4 cellular contexts compared by ENCODE assay signal in the genomic region with DNA sequence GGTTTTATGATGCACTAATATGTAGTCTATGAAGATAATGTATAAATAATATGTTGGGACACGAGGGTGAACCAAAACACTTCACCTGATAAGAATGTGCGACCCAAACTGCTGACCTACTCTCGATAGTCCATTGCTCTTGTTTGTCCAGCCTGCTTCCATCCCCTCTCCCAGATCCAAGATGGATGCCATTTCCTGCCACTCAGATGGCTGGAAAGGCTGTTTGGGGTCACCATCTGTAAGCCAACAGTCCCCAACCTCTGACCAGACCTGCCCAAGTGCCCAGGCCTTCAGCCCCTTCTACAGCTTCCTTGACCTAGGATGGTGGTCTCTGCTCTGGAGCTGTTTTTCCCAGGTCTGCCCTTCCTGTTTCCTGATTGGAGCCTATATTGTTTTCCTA.
TF ChIP-seq lines count a peak whose summit lies in the region.

No MANE protein-coding gene starts in this region.

TF ChIP-seq in GM23338, 12 proteins besides CTCF, POLR2A, EP300 and RAD21 (continues in another document):
- TF ChIP-seq, protein P1, sequence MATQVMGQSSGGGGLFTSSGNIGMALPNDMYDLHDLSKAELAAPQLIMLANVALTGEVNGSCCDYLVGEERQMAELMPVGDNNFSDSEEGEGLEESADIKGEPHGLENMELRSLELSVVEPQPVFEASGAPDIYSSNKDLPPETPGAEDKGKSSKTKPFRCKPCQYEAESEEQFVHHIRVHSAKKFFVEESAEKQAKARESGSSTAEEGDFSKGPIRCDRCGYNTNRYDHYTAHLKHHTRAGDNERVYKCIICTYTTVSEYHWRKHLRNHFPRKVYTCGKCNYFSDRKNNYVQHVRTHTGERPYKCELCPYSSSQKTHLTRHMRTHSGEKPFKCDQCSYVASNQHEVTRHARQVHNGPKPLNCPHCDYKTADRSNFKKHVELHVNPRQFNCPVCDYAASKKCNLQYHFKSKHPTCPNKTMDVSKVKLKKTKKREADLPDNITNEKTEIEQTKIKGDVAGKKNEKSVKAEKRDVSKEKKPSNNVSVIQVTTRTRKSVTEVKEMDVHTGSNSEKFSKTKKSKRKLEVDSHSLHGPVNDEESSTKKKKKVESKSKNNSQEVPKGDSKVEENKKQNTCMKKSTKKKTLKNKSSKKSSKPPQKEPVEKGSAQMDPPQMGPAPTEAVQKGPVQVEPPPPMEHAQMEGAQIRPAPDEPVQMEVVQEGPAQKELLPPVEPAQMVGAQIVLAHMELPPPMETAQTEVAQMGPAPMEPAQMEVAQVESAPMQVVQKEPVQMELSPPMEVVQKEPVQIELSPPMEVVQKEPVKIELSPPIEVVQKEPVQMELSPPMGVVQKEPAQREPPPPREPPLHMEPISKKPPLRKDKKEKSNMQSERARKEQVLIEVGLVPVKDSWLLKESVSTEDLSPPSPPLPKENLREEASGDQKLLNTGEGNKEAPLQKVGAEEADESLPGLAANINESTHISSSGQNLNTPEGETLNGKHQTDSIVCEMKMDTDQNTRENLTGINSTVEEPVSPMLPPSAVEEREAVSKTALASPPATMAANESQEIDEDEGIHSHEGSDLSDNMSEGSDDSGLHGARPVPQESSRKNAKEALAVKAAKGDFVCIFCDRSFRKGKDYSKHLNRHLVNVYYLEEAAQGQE (IDR thresholded peaks at IDR 0.05; ENCODE audit: unreplicated experiment) = no peak
- no peak for TF ChIP-seq JUNB (IDR thresholded peaks at IDR 0.05; ENCODE audit: unreplicated experiment)
- no peak for TF ChIP-seq EZH2phosphoT487 (IDR thresholded peaks at IDR 0.05; ENCODE audit: unreplicated experiment)
- TF ChIP-seq, protein P2, sequence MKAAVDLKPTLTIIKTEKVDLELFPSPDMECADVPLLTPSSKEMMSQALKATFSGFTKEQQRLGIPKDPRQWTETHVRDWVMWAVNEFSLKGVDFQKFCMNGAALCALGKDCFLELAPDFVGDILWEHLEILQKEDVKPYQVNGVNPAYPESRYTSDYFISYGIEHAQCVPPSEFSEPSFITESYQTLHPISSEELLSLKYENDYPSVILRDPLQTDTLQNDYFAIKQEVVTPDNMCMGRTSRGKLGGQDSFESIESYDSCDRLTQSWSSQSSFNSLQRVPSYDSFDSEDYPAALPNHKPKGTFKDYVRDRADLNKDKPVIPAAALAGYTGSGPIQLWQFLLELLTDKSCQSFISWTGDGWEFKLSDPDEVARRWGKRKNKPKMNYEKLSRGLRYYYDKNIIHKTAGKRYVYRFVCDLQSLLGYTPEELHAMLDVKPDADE (IDR thresholded peaks at IDR 0.05) = no peak
- TF ChIP-seq EZH2 (IDR thresholded peaks at IDR 0.05; ENCODE audit: low read depth, unreplicated experiment) = no peak
- no peak for TF ChIP-seq CREB1 (CRISPR knock-in tag; IDR thresholded peaks at IDR 0.05; ENCODE audit: low read depth)

TF ChIP-seq in HCT116, 20 proteins besides CTCF, POLR2A, EP300 and RAD21 (continues in another document):
- TF ChIP-seq, protein P1 (IDR thresholded peaks at IDR 0.05; ENCODE audit: low read depth) = no peak
- TF ChIP-seq EZH2 (IDR thresholded peaks at IDR 0.05) (no peak), SRF (IDR thresholded peaks at IDR 0.05; ENCODE audit: low read depth) (no peak), FOSL1 (IDR thresholded peaks at IDR 0.05; ENCODE audit: low read depth) (no peak), SIN3A (IDR thresholded peaks at IDR 0.05; ENCODE audit: low read depth) (no peak), ZNF274 (IDR thresholded peaks at IDR 0.05; ENCODE audit: low read depth, low read length) (no peak)
- TF ChIP-seq, protein P3, sequence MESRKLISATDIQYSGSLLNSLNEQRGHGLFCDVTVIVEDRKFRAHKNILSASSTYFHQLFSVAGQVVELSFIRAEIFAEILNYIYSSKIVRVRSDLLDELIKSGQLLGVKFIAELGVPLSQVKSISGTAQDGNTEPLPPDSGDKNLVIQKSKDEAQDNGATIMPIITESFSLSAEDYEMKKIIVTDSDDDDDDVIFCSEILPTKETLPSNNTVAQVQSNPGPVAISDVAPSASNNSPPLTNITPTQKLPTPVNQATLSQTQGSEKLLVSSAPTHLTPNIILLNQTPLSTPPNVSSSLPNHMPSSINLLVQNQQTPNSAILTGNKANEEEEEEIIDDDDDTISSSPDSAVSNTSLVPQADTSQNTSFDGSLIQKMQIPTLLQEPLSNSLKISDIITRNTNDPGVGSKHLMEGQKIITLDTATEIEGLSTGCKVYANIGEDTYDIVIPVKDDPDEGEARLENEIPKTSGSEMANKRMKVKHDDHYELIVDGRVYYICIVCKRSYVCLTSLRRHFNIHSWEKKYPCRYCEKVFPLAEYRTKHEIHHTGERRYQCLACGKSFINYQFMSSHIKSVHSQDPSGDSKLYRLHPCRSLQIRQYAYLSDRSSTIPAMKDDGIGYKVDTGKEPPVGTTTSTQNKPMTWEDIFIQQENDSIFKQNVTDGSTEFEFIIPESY (IDR thresholded peaks at IDR 0.05; ENCODE audit: extremely low read depth, insufficient replicate concordance, low read length) = no peak
- TF ChIP-seq, protein P4, sequence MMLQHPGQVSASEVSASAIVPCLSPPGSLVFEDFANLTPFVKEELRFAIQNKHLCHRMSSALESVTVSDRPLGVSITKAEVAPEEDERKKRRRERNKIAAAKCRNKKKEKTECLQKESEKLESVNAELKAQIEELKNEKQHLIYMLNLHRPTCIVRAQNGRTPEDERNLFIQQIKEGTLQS (IDR thresholded peaks at IDR 0.05) = no peak

TF ChIP-seq in H1, 55 proteins besides CTCF, POLR2A, EP300 and RAD21:
- TF ChIP-seq CREB1 (IDR thresholded peaks at IDR 0.05) = no peak
- TF ChIP-seq, protein P5, sequence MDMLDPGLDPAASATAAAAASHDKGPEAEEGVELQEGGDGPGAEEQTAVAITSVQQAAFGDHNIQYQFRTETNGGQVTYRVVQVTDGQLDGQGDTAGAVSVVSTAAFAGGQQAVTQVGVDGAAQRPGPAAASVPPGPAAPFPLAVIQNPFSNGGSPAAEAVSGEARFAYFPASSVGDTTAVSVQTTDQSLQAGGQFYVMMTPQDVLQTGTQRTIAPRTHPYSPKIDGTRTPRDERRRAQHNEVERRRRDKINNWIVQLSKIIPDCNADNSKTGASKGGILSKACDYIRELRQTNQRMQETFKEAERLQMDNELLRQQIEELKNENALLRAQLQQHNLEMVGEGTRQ (IDR thresholded peaks at IDR 0.05; ENCODE audit: low read length) = no peak
- TF ChIP-seq, protein P6, sequence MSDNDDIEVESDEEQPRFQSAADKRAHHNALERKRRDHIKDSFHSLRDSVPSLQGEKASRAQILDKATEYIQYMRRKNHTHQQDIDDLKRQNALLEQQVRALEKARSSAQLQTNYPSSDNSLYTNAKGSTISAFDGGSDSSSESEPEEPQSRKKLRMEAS (IDR thresholded peaks at IDR 0.05) = no peak
- no peak for TF ChIP-seq MAFK (IDR thresholded peaks at IDR 0.05; ENCODE audit: low read depth, low read length)
- TF ChIP-seq SP2 (IDR thresholded peaks at IDR 0.05; ENCODE audit: low read length) = no peak
- TF ChIP-seq ZNF274 (IDR thresholded peaks at IDR 0.05; ENCODE audit: borderline replicate concordance, extremely low read depth, low read length) = no peak
- TF ChIP-seq CEBPB (IDR thresholded peaks at IDR 0.05; ENCODE audit: low read depth, low read length) = no peak
- TF ChIP-seq FOSL1 (IDR thresholded peaks at IDR 0.05; ENCODE audit: insufficient read depth, low read depth, low read length) = no peak
- no peak for TF ChIP-seq JUN (IDR thresholded peaks at IDR 0.05; ENCODE audit: low read depth, low read length)
- no peak for TF ChIP-seq BCL11A (IDR thresholded peaks at IDR 0.05; ENCODE audit: low read depth in 2 of 2, low read length in 2 of 2)
- TF ChIP-seq TCF12 (IDR thresholded peaks at IDR 0.05; ENCODE audit: low read depth, low read length) = no peak
TF ChIP-seq in H1: peak in this region for 0.

TF ChIP-seq in WTC11, 78 proteins besides CTCF, POLR2A, EP300 and RAD21:
- TF ChIP-seq, protein P7, sequence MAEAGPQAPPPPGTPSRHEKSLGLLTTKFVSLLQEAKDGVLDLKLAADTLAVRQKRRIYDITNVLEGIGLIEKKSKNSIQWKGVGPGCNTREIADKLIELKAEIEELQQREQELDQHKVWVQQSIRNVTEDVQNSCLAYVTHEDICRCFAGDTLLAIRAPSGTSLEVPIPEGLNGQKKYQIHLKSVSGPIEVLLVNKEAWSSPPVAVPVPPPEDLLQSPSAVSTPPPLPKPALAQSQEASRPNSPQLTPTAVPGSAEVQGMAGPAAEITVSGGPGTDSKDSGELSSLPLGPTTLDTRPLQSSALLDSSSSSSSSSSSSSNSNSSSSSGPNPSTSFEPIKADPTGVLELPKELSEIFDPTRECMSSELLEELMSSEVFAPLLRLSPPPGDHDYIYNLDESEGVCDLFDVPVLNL (CRISPR knock-in tag; IDR thresholded peaks at IDR 0.05; ENCODE audit: borderline replicate concordance, low read depth) = no peak
- no peak for TF ChIP-seq RORB (CRISPR knock-in tag; IDR thresholded peaks at IDR 0.05)
- no peak for TF ChIP-seq ETV6 (CRISPR knock-in tag; IDR thresholded peaks at IDR 0.05)
- TF ChIP-seq NFATC4 (CRISPR knock-in tag; IDR thresholded peaks at IDR 0.05) = no peak
- no peak for TF ChIP-seq FOXJ3 (CRISPR knock-in tag; IDR thresholded peaks at IDR 0.05; ENCODE audit: borderline replicate concordance)
- no peak for TF ChIP-seq NR1H2 (CRISPR knock-in tag; IDR thresholded peaks at IDR 0.05)
- TF ChIP-seq JUN (CRISPR knock-in tag; IDR thresholded peaks at IDR 0.05) = no peak
- no peak for TF ChIP-seq GTF2I (CRISPR knock-in tag; conservative IDR thresholded peaks at IDR 0.05)
- TF ChIP-seq GABPB1 (CRISPR knock-in tag; IDR thresholded peaks at IDR 0.05) = no peak
- TF ChIP-seq, protein P8, sequence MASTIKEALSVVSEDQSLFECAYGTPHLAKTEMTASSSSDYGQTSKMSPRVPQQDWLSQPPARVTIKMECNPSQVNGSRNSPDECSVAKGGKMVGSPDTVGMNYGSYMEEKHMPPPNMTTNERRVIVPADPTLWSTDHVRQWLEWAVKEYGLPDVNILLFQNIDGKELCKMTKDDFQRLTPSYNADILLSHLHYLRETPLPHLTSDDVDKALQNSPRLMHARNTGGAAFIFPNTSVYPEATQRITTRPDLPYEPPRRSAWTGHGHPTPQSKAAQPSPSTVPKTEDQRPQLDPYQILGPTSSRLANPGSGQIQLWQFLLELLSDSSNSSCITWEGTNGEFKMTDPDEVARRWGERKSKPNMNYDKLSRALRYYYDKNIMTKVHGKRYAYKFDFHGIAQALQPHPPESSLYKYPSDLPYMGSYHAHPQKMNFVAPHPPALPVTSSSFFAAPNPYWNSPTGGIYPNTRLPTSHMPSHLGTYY (CRISPR knock-in tag; IDR thresholded peaks at IDR 0.05) = no peak
- TF ChIP-seq MYBL2 (CRISPR knock-in tag; IDR thresholded peaks at IDR 0.05) = no peak
- no peak for TF ChIP-seq EMX1 (CRISPR knock-in tag; IDR thresholded peaks at IDR 0.05)
- TF ChIP-seq ZNF263 (CRISPR knock-in tag; IDR thresholded peaks at IDR 0.05; ENCODE audit: low read depth) = no peak
- TF ChIP-seq FOXK1 (CRISPR knock-in tag; IDR thresholded peaks at IDR 0.05) = no peak
- no peak for TF ChIP-seq SP1 (CRISPR knock-in tag; conservative IDR thresholded peaks at IDR 0.05)
- TF ChIP-seq ATF1 (CRISPR knock-in tag; IDR thresholded peaks at IDR 0.05) = no peak
- no peak for TF ChIP-seq HMGA2 (CRISPR knock-in tag; IDR thresholded peaks at IDR 0.05)
- TF ChIP-seq NFYB (CRISPR knock-in tag; conservative IDR thresholded peaks at IDR 0.05; ENCODE audit: low read depth) = no peak
- TF ChIP-seq, protein P6 (CRISPR knock-in tag; IDR thresholded peaks at IDR 0.05) = no peak
